ENCODE assay signal across 10 cellular contexts in genomic region chr13:100234524-100235136, GRCh38.
DNase-seq lines count a peak whose midpoint lies in the region; TF ChIP-seq lines count a peak whose summit lies in the region.
"Had no signal": no experiment of that assay in that cellular context is flagged by ENCODE, and none has a peak within 500 bp of the region (broad histone marks: within the 10 kb centered on the region; RNA-seq: fewer than 3 reads in every experiment).

No MANE protein-coding gene starts in this region.

- H3K27ac ChIP-seq in GM23248 (peak overlapping the region; percentile 63), OCI-LY3 (ENCODE audit: low read length) (no peak overlapping the region)
- H3K27ac ChIP-seq: esophagus squamous epithelium, left lung had no signal

- TF ChIP-seq CTCF in OCI-LY3 (IDR thresholded peaks at IDR 0.05; ENCODE audit: low read depth, low read length) (no peak), fibroblast of the aortic adventitia (IDR thresholded peaks at IDR 0.05; ENCODE audit: insufficient read depth, low read length) (no peak)

- H3K4me1 ChIP-seq in GM23248 (ENCODE audit: insufficient read depth) (peaks cover 22% of the 10 kb centered on the region), OCI-LY3 (ENCODE audit: low read length) (peaks cover 18% of the 10 kb centered on the region)

- in situ Hi-C loops in GM23248 (cut with MboI): loop anchor here (10.0 to 25.0 kb wide), 3 partner anchors 278 to 580 kb away; no protein-coding TSS in a partner anchor

- H4K20me1 ChIP-seq in GM23248 (ENCODE audit: insufficient read depth) (no peaks in the 10 kb centered on the region), OCI-LY3 (ENCODE audit: insufficient read depth, low read length) (no peaks in the 10 kb centered on the region)

- no peaks in the 10 kb centered on the region for H3K9me2 ChIP-seq in GM23248 (ENCODE audit: insufficient read depth)

- H2AFZ ChIP-seq in GM23248 (peak overlapping the region; percentile 10; the same call in 1 of the 2 replicates), OCI-LY3 (ENCODE audit: low read depth, low read length) (no peak overlapping the region)

- H3K79me2 ChIP-seq in GM23248 (ENCODE audit: insufficient read depth) (no peaks in the 10 kb centered on the region), OCI-LY3 (ENCODE audit: low read length) (no peaks in the 10 kb centered on the region)

- no peaks in the 10 kb centered on the region for H3K9me3 ChIP-seq in GM23248 (ENCODE audit: low read depth)
- H3K9me3 ChIP-seq in OCI-LY3 (ENCODE audit: insufficient read depth, low read length): no peaks in the 10 kb centered on the region
- H3K9me3 ChIP-seq: esophagus squamous epithelium, left lung had no signal

- H3K36me3 ChIP-seq in GM23248 (ENCODE audit: low read depth): no peaks in the 10 kb centered on the region
- no peaks in the 10 kb centered on the region for H3K36me3 ChIP-seq in OCI-LY3 (replicated peaks; ENCODE audit: low read depth, low read length)
- H3K36me3 ChIP-seq: esophagus squamous epithelium, left lung had no signal

- H3K27me3 ChIP-seq in GM23248 (replicated peaks; ENCODE audit: insufficient read depth): no peaks in the 10 kb centered on the region
- H3K27me3 ChIP-seq in OCI-LY3 (ENCODE audit: low read depth, low read length): no peaks in the 10 kb centered on the region
- H3K27me3 ChIP-seq: esophagus squamous epithelium, left lung had no signal

- peak overlapping the region; percentile 75 for H3K4me2 ChIP-seq in GM23248 (ENCODE audit: unreplicated experiment)
- peak overlapping the region; percentile 78 for H3K4me2 ChIP-seq in OCI-LY3 (ENCODE audit: low read length)

- 12 to 31% methylated on average over 4 of the region's 4 CpGs for WGBS in GM23248 (ENCODE audit: low coverage in 1 of 2, low lambda C conversion rate in 2 of 2, missing lambda C conversion rate in 2 of 2), 2 experiments

- peak overlapping the region; percentile 46 for H3K9ac ChIP-seq in GM23248
- peak overlapping the region; percentile 52; the same call in 1 of the 2 replicates for H3K9ac ChIP-seq in OCI-LY3 (ENCODE audit: low read length)

- peaks cover 29% of the 10 kb centered on the region for H3F3A ChIP-seq in GM23248 (ENCODE audit: insufficient read depth)

- H3K4me3 ChIP-seq in GM23248 (peak overlapping the region; percentile 58), OCI-LY3 (ENCODE audit: low read length) (peak overlapping the region; percentile 71; the same call in 1 of the 2 replicates), fibroblast of the aortic adventitia (ENCODE audit: low read depth, low read length) (no peak overlapping the region)
- H3K4me3 ChIP-seq: esophagus squamous epithelium, left lung had no signal

- peak; percentile 56 for DNase-seq in GM23248
- DNase-seq in fibroblast of the aortic adventitia (ENCODE audit: low read depth): peak; percentile 35
- DNase-seq in renal cortical epithelial cell (ENCODE audit: low read depth): peak; percentile 98
- no peak for DNase-seq in SHP77 (lab: John Stamatoyannopoulos, UW)
- no peak for DNase-seq in DMS 273 treated with DMSO at 0.1 percent for 48 hours (lab: John Stamatoyannopoulos, UW)
- DNase-seq in iPS-NIHi7 (ENCODE audit: extremely low spot score): no peak
- DNase-seq: esophagus squamous epithelium, left lung, posterior cingulate gyrus had no signal

Comparison
In these comparisons a context has a peak if more than half of its experiments do, and no peak if none do; other contexts are left out.
1. DNase-seq: peak in GM23248 (single experiment), fibroblast of the aortic adventitia (single experiment) and renal cortical epithelial cell (single experiment); none in SHP77 (0 of 2), DMS 273 treated with DMSO at 0.1 percent for 48 hours (single experiment) and iPS-NIHi7 (single experiment).